In genomic region chr4:7598939-7599790, GRCh38 we compare ENCODE assay signal across 16 cellular contexts.
"Had no signal": no experiment of that assay in that cellular context is flagged by ENCODE, and none has a peak within 500 bp of the region (broad histone marks: within the 10 kb centered on the region; RNA-seq: fewer than 3 reads in every experiment).

No MANE protein-coding gene starts in this region.

- H3K4me3 ChIP-seq: cardiac muscle cell, colonic mucosa, psoas muscle, testis, uterus had no signal

- H3K27ac ChIP-seq: cardiac muscle cell, colonic mucosa, psoas muscle, testis, uterus had no signal

- H3K27me3 ChIP-seq: cardiac muscle cell, colonic mucosa, testis, uterus had no signal

- H3K36me3 ChIP-seq: cardiac muscle cell, colonic mucosa, uterus had no signal

- H3K4me1 ChIP-seq: colonic mucosa, psoas muscle, testis, uterus had no signal

- DNase-seq: activated B cell treated with CpG ODN at 0.5 μM for 24 hours; activated CD4-positive, alpha-beta T cell treated with anti-CD3 and anti-CD28 coated beads, Interleukin-2, amount 10 ng/mL, durations not matched to agents 7 days and 5 days; activated naive CD4-positive, alpha-beta T cell treated with anti-CD3 and anti-CD28 coated beads for 36 hours; activated T-cell treated with anti-CD3 and anti-CD28 coated beads for 4 hours; colonic mucosa; hypothalamus; kidney glomerular epithelial cell; occipital lobe; psoas muscle; stimulated activated CD4-positive, alpha-beta T cell treated with anti-CD3 and anti-CD28 coated beads, Interleukin-2, amount 100 ng/mL, for 48 hours; stimulated activated naive CD8-positive, alpha-beta T cell treated with anti-CD3 and anti-CD28 coated beads, Interleukin-15, amount 100 ng/mL, for 72 hours; testis; uterus had no signal

- ATAC-seq: activated T-helper 17 cell treated with anti-CD3 and anti-CD28 coated beads, Interleukin-2, amount 50 U/mL, for 72 hours; natural killer cell treated with Interleukin-12 subunit alpha and Interleukin-12 subunit beta and Interleukin-15 and Interleukin-18, amount 100 ng/mL, for 72 hours; psoas muscle; stimulated activated naive CD8-positive, alpha-beta T cell treated with anti-CD3 and anti-CD28 coated beads, Interleukin-15, amount 100 ng/mL, for 72 hours had no signal

- H3K9me3 ChIP-seq: colonic mucosa, psoas muscle, testis, uterus had no signal
